Comparison of ENCODE assay signal across 14 cellular contexts in genomic region chr13:100301418-100301817, GRCh38.
DNase-seq lines count a peak whose midpoint lies in the region; ATAC-seq and FAIRE-seq lines count a peak whose summit lies in the region.
"Had no signal": no experiment of that assay in that cellular context is flagged by ENCODE, and none has a peak within 500 bp of the region (broad histone marks: within the 10 kb centered on the region; RNA-seq: fewer than 3 reads in every experiment).

No MANE protein-coding gene starts in this region.

- H3K27me3 ChIP-seq in SJCRH30: no peaks in the 10 kb centered on the region
- H3K27me3 ChIP-seq: suprapubic skin had no signal

- in situ Hi-C loops in G401 (cut with HindIII; ENCODE audit: low sequenced_read_pairs): no loop called here

- no peak for ATAC-seq in HG02763 (IDR thresholded peaks at IDR 0.05; ENCODE audit: unreplicated experiment)

- DNase-seq in G401 (ENCODE audit: low spot score): peak; percentile 90
- peak; percentile 78 for DNase-seq in NCI-H1694 treated with DMSO at 0.1 percent for 48 hours (lab: John Stamatoyannopoulos, UW)
- DNase-seq in SK-N-MC (ENCODE audit: low read depth, low spot score): no peak
- DNase-seq in SJCRH30: no peak
- DNase-seq in midbrain (lab: John Stamatoyannopoulos, UW): no peak
- no peak for DNase-seq in GM19240 (ENCODE audit: insufficient read length, low spot score)
- DNase-seq: activated CD8-positive, alpha-beta memory T cell treated with anti-CD3 and anti-CD28 coated beads for 24 hours; activated naive CD4-positive, alpha-beta T cell treated with Interleukin-2 at 50 U/mL for 16 hours; HCEC 1CT; NCI-H1436; stimulated activated CD4-positive, alpha-beta T cell treated with anti-CD3 and anti-CD28 coated beads, Interleukin-12 subunit alpha, Interleukin-12 subunit beta, amount 100 ng/mL, for 4 hours had no signal

- peak overlapping the region; percentile 100 for H3K27ac ChIP-seq in SK-N-MC
- no peak overlapping the region for H3K27ac ChIP-seq in SJCRH30
- H3K27ac ChIP-seq: suprapubic skin had no signal

- H3K9me3 ChIP-seq in SK-N-MC (ENCODE audit: low read depth, low read length) (no peaks in the 10 kb centered on the region), SJCRH30 (replicated peaks) (no peaks in the 10 kb centered on the region)
- H3K9me3 ChIP-seq: suprapubic skin had no signal

- H3K36me3 ChIP-seq in SK-N-MC (ENCODE audit: insufficient read depth, low read length): no peaks in the 10 kb centered on the region
- no peaks in the 10 kb centered on the region for H3K36me3 ChIP-seq in SJCRH30
- H3K36me3 ChIP-seq: suprapubic skin had no signal

- H3K4me1 ChIP-seq in SJCRH30: no peaks in the 10 kb centered on the region
- H3K4me1 ChIP-seq: suprapubic skin had no signal

- H3K4me3 ChIP-seq in SK-N-MC: peak overlapping the region; percentile 71
- H3K4me3 ChIP-seq in SJCRH30: no peak overlapping the region
- H3K4me3 ChIP-seq: suprapubic skin had no signal

- peak; percentile 93 for FAIRE-seq in islet of Langerhans (lab: Jason Lieb, UNC)

- peak overlapping the region; percentile 81 for H3K9ac ChIP-seq in SK-N-MC (ENCODE audit: insufficient read length)

Comparison
In these comparisons a context has a peak if more than half of its experiments do, and no peak if none do; other contexts are left out.
1. DNase-seq: peak in G401 (single experiment) and NCI-H1694 treated with DMSO at 0.1 percent for 48 hours (single experiment); none in SK-N-MC (single experiment), SJCRH30 (0 of 2), midbrain (single experiment) and GM19240 (single experiment).